In the genomic region with DNA sequence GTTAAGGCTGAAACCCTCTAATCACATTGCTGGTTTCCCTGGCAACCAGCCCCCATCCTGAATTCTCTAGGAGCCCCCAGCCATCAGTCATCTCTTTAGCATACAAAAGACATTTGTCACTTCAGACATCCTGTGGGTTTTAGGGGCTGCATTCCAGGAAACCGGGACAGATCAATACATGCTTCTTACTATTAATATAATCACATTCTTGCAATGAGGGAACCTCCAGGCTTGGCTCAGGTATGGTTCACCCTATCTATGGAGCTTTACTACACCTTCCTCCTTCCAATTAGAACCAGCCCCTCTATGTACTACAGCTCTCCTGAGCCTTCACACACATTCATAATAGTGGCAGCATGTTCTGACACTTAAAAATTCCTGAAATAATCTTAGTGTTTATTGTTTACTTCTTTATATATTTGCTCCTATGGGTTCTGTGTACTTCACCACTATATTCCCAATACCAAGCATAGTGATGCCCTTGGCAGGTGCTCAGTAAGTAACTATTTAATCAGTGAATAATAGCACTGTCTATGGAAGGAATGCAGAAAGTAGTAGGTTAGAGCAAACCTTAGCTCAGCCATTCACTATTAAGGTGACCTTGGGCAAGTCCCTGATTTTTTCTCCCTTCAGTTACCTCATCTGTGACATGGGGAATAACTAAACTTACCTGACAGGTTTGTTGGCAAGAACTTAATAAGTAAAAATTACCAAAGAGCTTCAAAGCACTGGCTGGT, we compare ENCODE assay signal across 18 cellular contexts.
"Had no signal": no experiment of that assay in that cellular context is flagged by ENCODE, and none has a peak within 500 bp of the region (broad histone marks: within the 10 kb centered on the region; RNA-seq: fewer than 3 reads in every experiment).

No MANE protein-coding gene starts in this region.

- H3K9ac ChIP-seq: SK-N-SH had no signal

- H3K27ac ChIP-seq: RWPE1 had no signal

- H3K4me2 ChIP-seq: SK-N-SH had no signal

- DNase-seq: KBM-7, MV-4-11, NCI-H1048, NCI-H1105, NCI-H1417, NCI-H1436 treated with DMSO at 0.1 percent for 48 hours, NCI-H1694, NCI-H187 treated with DMSO at 0.1 percent for 48 hours, NCI-H2029 treated with DMSO at 0.1 percent for 48 hours, NCI-H2107, NCI-H2227 treated with DMSO at 0.1 percent for 48 hours, NCI-H524, NCI-H69, NCI-H774, SHP77, SK-N-SH had no signal

- ATAC-seq: Panc1 had no signal
